Comparison of ENCODE assay signal across 8 cellular contexts in the genomic region with DNA sequence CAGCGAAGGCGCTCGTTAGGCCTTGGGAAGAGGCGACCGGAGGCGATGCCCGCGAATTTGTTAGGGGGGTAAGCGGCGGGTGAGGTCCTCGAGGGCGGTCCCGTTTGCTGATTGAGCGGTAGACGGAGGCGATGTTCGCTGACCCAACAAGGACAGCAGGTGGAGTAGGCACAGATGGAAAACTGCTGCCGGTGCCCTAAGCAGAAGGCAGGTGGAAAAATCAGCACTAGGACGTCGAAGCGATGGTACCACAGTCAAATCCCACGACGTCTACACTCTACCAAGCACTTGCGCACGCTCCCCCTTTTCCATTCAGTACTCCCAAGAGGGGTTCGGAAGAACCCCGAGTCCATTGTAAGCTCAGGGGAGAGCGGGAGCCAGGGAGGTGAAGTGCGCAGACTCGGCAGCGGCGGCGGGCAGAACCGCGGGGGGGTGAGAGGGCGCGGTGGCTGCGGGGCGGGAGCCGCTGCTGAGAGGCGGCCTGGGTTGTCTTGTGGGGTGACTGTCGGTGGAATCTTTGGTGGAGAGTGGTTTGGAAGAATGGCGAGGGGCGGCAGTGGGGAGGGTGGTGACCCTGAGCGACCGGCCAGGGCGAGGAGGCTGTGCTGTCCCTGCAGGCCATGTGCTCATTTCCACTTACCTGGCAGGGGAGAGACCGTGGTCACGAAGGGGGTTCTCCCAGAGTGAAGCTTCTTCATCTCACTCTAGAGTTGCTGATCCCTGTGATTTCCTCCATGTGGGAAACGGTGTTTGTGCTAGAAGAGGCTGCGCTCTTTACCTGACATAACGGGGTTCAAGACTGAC. TPM values are rescaled to one million over a fixed set of nuclear protein-coding genes. Genes with fewer than 3 reads are reported as not detected.
A peak's percentile ranks its signal among the peaks of the same experiment; 100 is the strongest.
DNase-seq lines count a peak whose midpoint lies in the region; ATAC-seq and TF ChIP-seq lines count a peak whose summit lies in the region.
"Not testable (repeated sequence)": the region's sequence is repeated elsewhere in the genome, so short reads cannot be mapped to it uniquely, and the experiment has no call there.

No MANE protein-coding gene starts in this region.

- not testable (repeated sequence) for H3K4me3 ChIP-seq in GM23248; right cardiac atrium (ENCODE audit: low read length)

- H3K9me2 ChIP-seq in GM23248 (ENCODE audit: insufficient read depth) = not testable (repeated sequence)

- not testable (repeated sequence) for H3K4me2 ChIP-seq in GM23248 (ENCODE audit: unreplicated experiment)

- not testable (repeated sequence) for H4K20me1 ChIP-seq in GM23248 (ENCODE audit: insufficient read depth)

- not testable (repeated sequence) for H3K36me3 Mint-ChIP-seq in T-helper 2 cell treated with Interferon-gamma antibody and Interleukin-4, amounts not matched to agents 5 μg/mL and 100 μg/mL, for 36 hours (ENCODE audit: low read depth); dendritic cell treated with granulocyte-macrophage colony-stimulating factor and Interleukin-4, amounts not matched to agents 40 ng/mL and 50 ng/mL, for 4 days (ENCODE audit: low read depth); type B pancreatic cell

- not testable (repeated sequence) for H3K79me2 ChIP-seq in GM23248 (ENCODE audit: insufficient read depth)

- not testable (repeated sequence) for H3K4me1 Mint-ChIP-seq in T-helper 2 cell treated with Interferon-gamma antibody and Interleukin-4, amounts not matched to agents 5 μg/mL and 100 μg/mL, for 36 hours (ENCODE audit: low read depth); dendritic cell treated with granulocyte-macrophage colony-stimulating factor and Interleukin-4, amounts not matched to agents 40 ng/mL and 50 ng/mL, for 4 days (ENCODE audit: low read depth); type B pancreatic cell (ENCODE audit: unreplicated experiment)

- ATAC-seq in right cardiac atrium = peak; percentile 43 to 73

- H3K36me3 ChIP-seq in GM23248 (ENCODE audit: low read depth) = not testable (repeated sequence)

- peaks cover 47% of the 10 kb centered on the region for H3K27me3 Mint-ChIP-seq in T-helper 2 cell treated with Interferon-gamma antibody and Interleukin-4, amounts not matched to agents 5 μg/mL and 100 μg/mL, for 36 hours (ENCODE audit: low read depth)
- H3K27me3 Mint-ChIP-seq in dendritic cell treated with granulocyte-macrophage colony-stimulating factor and Interleukin-4, amounts not matched to agents 40 ng/mL and 50 ng/mL, for 4 days = peaks cover 52% of the 10 kb centered on the region
- peaks cover 42% of the 10 kb centered on the region for H3K27me3 Mint-ChIP-seq in type B pancreatic cell

- not testable (repeated sequence) for H3F3A ChIP-seq in GM23248 (ENCODE audit: insufficient read depth)

- DNase-seq in GM23248 (peak; percentile 37), activated gamma-delta T cell (lab: John Stamatoyannopoulos, UW) (peak; percentile 38), right cardiac atrium (peak; percentile 74 to 84 (median 81)), mucosa of gallbladder (ENCODE audit: low spot score) (peak; percentile 59), type B pancreatic cell (ENCODE audit: extremely low spot score, unreplicated experiment) (peak; percentile 79)
- not testable (repeated sequence) for DNase-seq in T-helper 2 cell treated with Interferon-gamma antibody and Interleukin-4, amounts not matched to agents 5 μg/mL and 100 μg/mL, for 36 hours (ENCODE audit: low spot score)
- DNase-seq in stimulated activated CD4-positive, alpha-beta T cell treated with anti-CD3 and anti-CD28 coated beads, Interleukin-12 subunit alpha, Interleukin-12 subunit beta, amount 100 ng/mL, for 4 hours = peak; percentile 63

- H3K27ac Mint-ChIP-seq in T-helper 2 cell treated with Interferon-gamma antibody and Interleukin-4, amounts not matched to agents 5 μg/mL and 100 μg/mL, for 36 hours; dendritic cell treated with granulocyte-macrophage colony-stimulating factor and Interleukin-4, amounts not matched to agents 40 ng/mL and 50 ng/mL, for 4 days; type B pancreatic cell: not testable (repeated sequence)

- peak overlapping the region; percentile 51 for H3K4me3 Mint-ChIP-seq in T-helper 2 cell treated with Interferon-gamma antibody and Interleukin-4, amounts not matched to agents 5 μg/mL and 100 μg/mL, for 36 hours
- peak overlapping the region; percentile 56 for H3K4me3 Mint-ChIP-seq in dendritic cell treated with granulocyte-macrophage colony-stimulating factor and Interleukin-4, amounts not matched to agents 40 ng/mL and 50 ng/mL, for 4 days
- peak overlapping the region; percentile 87 for H3K4me3 Mint-ChIP-seq in type B pancreatic cell

- intact Hi-C loops in dendritic cell treated with granulocyte-macrophage colony-stimulating factor and Interleukin-4, amounts not matched to agents 40 ng/mL and 50 ng/mL, for 4 days (cut with micrococcal nuclease); right cardiac atrium (cut with DNase I): not testable (repeated sequence)

- 9 to 13% methylated on average over 35 to 48 of the region's 52 CpGs for WGBS in GM23248 (ENCODE audit: low coverage in 1 of 2, low lambda C conversion rate in 2 of 2, missing lambda C conversion rate in 2 of 2), 2 experiments
- 12% methylated on average over 40 of the region's 52 CpGs for WGBS in right cardiac atrium

- not testable (repeated sequence) for H3K27ac ChIP-seq in GM23248; right cardiac atrium (ENCODE audit: low read length)

- H3K9ac ChIP-seq in GM23248 = not testable (repeated sequence)

- not testable (repeated sequence) for TF ChIP-seq CTCF in type B pancreatic cell (conservative IDR thresholded peaks at IDR 0.05)

- in situ Hi-C loops in GM23248 (cut with MboI) = not testable (repeated sequence)

- peaks cover 25% of the 10 kb centered on the region for H3K27me3 ChIP-seq in GM23248 (replicated peaks; ENCODE audit: insufficient read depth)
- not testable (repeated sequence) for H3K27me3 ChIP-seq in right cardiac atrium (ENCODE audit: control insufficient read depth, insufficient read depth)

- H3K9me3 Mint-ChIP-seq in T-helper 2 cell treated with Interferon-gamma antibody and Interleukin-4, amounts not matched to agents 5 μg/mL and 100 μg/mL, for 36 hours; dendritic cell treated with granulocyte-macrophage colony-stimulating factor and Interleukin-4, amounts not matched to agents 40 ng/mL and 50 ng/mL, for 4 days; type B pancreatic cell: not testable (repeated sequence)

- not testable (repeated sequence) for H2AFZ ChIP-seq in GM23248

- not testable (repeated sequence) for H3K9me3 ChIP-seq in GM23248 (ENCODE audit: low read depth); right cardiac atrium (ENCODE audit: control insufficient read depth, low read length)

- not testable (repeated sequence) for H3K4me1 ChIP-seq in GM23248 (ENCODE audit: insufficient read depth); right cardiac atrium (ENCODE audit: control insufficient read depth, insufficient read depth, low read length)

RNA-seq across cellular contexts. Expression of a gene that starts 22.5 kb away (rescaled TPM):
- under 0.01 TPM in 1 of 2 replicates, not detected in the other for total RNA-seq in GM23248 (2014; rRNA removed; shearing (Covaris generic))
- polyA plus RNA-seq in GM23248 (2016; fragmentation: Nextera tagmentation; extraction: Ambion mirVana) (not detected in 2 replicates), right cardiac atrium (not detected)
- total RNA-seq in right cardiac atrium (1,000 to 10,000 TPM; 3,675 to 8,578 (median 7,073) TPM), mucosa of gallbladder (1,358 TPM), type B pancreatic cell (ENCODE audit: low replicate concordance) (2,993 and 3,564 TPM in 2 replicates)

RNA-seq across cellular contexts. Expression of a gene that starts 48.5 kb away (rescaled TPM):
- 17.6 and 24.0 TPM in 2 replicates for total RNA-seq in GM23248 (2014; rRNA removed; shearing (Covaris generic))
- 5.2 and 7.0 TPM in 2 replicates for polyA plus RNA-seq in GM23248 (2016; fragmentation: Nextera tagmentation; extraction: Ambion mirVana)
- total RNA-seq in right cardiac atrium = 10 to 100 TPM in 3 of 4 donors, 1 to 10 TPM in 1; 6.7 to 11.9 (median 10.8) TPM
- polyA plus RNA-seq in right cardiac atrium = 14.6 TPM
- total RNA-seq in mucosa of gallbladder = 33.0 TPM
- total RNA-seq in type B pancreatic cell (ENCODE audit: low replicate concordance) = 23.5 and 40.1 TPM in 2 replicates

Comparison
In these comparisons a context has a peak if more than half of its experiments do, and no peak if none do; other contexts are left out.
1. RNA of a gene that starts 22.5 kb away (total RNA-seq): 3,675 to 8,578 TPM in right cardiac atrium, 2,993 to 3,564 TPM in type B pancreatic cell and 1,358 TPM in mucosa of gallbladder (single experiment); under 0.01 TPM in GM23248; every median in the first group is over 1,000 times any median in the second.
2. Peak in every context shown above with its lines, with median percentiles within 50 percentile points of each other: H3K4me3 Mint-ChIP-seq.